1 cellular context compared by ENCODE assay signal in genomic region chr3:50516048-50516871, GRCh38.
TF ChIP-seq lines count a peak whose summit lies in the region.

No MANE protein-coding gene starts in this region.

TF ChIP-seq in IMR-90, 13 proteins besides CTCF, POLR2A, EP300 and RAD21:
- no peak for TF ChIP-seq BHLHE40 (IDR thresholded peaks at IDR 0.05; ENCODE audit: low read depth, low read length)
- TF ChIP-seq CHD1 (IDR thresholded peaks at IDR 0.05; ENCODE audit: low read depth, low read length): no peak
- no peak for TF ChIP-seq FOS (IDR thresholded peaks at IDR 0.05; ENCODE audit: low read depth, low read length)
- TF ChIP-seq RCOR1 (IDR thresholded peaks at IDR 0.05; ENCODE audit: insufficient replicate concordance, low read length): no peak
- TF ChIP-seq USF2 (IDR thresholded peaks at IDR 0.05; ENCODE audit: low read depth, low read length): no peak
- TF ChIP-seq RFX5 (IDR thresholded peaks at IDR 0.05; ENCODE audit: low read depth, low read length): no peak
- TF ChIP-seq MXI1 (IDR thresholded peaks at IDR 0.05; ENCODE audit: borderline replicate concordance, low read depth, low read length): no peak
- TF ChIP-seq, protein P1, sequence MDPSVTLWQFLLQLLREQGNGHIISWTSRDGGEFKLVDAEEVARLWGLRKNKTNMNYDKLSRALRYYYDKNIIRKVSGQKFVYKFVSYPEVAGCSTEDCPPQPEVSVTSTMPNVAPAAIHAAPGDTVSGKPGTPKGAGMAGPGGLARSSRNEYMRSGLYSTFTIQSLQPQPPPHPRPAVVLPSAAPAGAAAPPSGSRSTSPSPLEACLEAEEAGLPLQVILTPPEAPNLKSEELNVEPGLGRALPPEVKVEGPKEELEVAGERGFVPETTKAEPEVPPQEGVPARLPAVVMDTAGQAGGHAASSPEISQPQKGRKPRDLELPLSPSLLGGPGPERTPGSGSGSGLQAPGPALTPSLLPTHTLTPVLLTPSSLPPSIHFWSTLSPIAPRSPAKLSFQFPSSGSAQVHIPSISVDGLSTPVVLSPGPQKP (IDR thresholded peaks at IDR 0.05; ENCODE audit: borderline replicate concordance, low read depth, low read length): no peak
- TF ChIP-seq MAZ (IDR thresholded peaks at IDR 0.05; ENCODE audit: borderline replicate concordance, low read depth, low read length): no peak
- no peak for TF ChIP-seq SMC3 (IDR thresholded peaks at IDR 0.05; ENCODE audit: low read depth, low read length)
- no peak for TF ChIP-seq CEBPB (IDR thresholded peaks at IDR 0.05; ENCODE audit: low read depth, low read length)
- TF ChIP-seq MAFK (IDR thresholded peaks at IDR 0.05; ENCODE audit: low read depth, low read length): no peak
- TF ChIP-seq NFE2L2 (IDR thresholded peaks at IDR 0.05; ENCODE audit: low read depth, low read length): no peak
